ENCODE assay signal across 8 cellular contexts in genomic region chr16:13919330-13919682, GRCh38. TPM values are rescaled to one million over a fixed set of nuclear protein-coding genes. Genes with fewer than 3 reads are reported as not detected.
DNase-seq lines count a peak whose midpoint lies in the region; ATAC-seq and TF ChIP-seq lines count a peak whose summit lies in the region.

No MANE protein-coding gene starts in this region.

- peak overlapping the region; percentile 55 for H3K27ac ChIP-seq in 22Rv1
- H3K27ac ChIP-seq in hepatocyte: no peak overlapping the region

- no peak overlapping the region for H2AFZ ChIP-seq in hepatocyte

- WGBS in hepatocyte (ENCODE audit: low lambda C conversion rate, missing lambda C conversion rate): 27% methylated on average over 3 of the region's 3 CpGs

- no peak for ATAC-seq in GM21367 (IDR thresholded peaks at IDR 0.05; ENCODE audit: unreplicated experiment)

- H3K4me3 ChIP-seq in hepatocyte (no peak overlapping the region), skeletal muscle satellite cell (ENCODE audit: low read length) (peak overlapping the region; percentile 43)

- H3K36me3 ChIP-seq in hepatocyte (replicated peaks; ENCODE audit: insufficient read depth, low read depth): no peaks in the 10 kb centered on the region
- peaks cover 5% of the 10 kb centered on the region for H3K36me3 ChIP-seq in skeletal muscle satellite cell (ENCODE audit: insufficient read depth, low read length)

- H3K9me3 ChIP-seq in hepatocyte (ENCODE audit: low read depth) (no peaks in the 10 kb centered on the region), skeletal muscle satellite cell (replicated peaks; ENCODE audit: low read length) (no peaks in the 10 kb centered on the region)

- peak overlapping the region; percentile 63 for H3K4me2 ChIP-seq in hepatocyte
- peak overlapping the region; percentile 72 for H3K4me2 ChIP-seq in skeletal muscle satellite cell (ENCODE audit: low read length)

- TF ChIP-seq CTCF in 22Rv1 (IDR thresholded peaks at IDR 0.05): no peak
- peak; percentile 23 for TF ChIP-seq CTCF in GM13976 (IDR thresholded peaks at IDR 0.05; ENCODE audit: borderline replicate concordance, control extremely low read depth, extremely low read depth, insufficient read depth, missing control alignments)
- no peak for TF ChIP-seq CTCF in hepatocyte (IDR thresholded peaks at IDR 0.05; ENCODE audit: poor library complexity)

- H3K27me3 ChIP-seq in hepatocyte (no peaks in the 10 kb centered on the region), skeletal muscle satellite cell (ENCODE audit: control insufficient read depth, insufficient read depth, low read length) (peaks cover 18% of the 10 kb centered on the region)

- peak overlapping the region; percentile 20 for H3K9ac ChIP-seq in skeletal muscle satellite cell (ENCODE audit: low read depth, low read length)

- DNase-seq in GM13976 (ENCODE audit: low spot score): peak; percentile 47
- DNase-seq in NCI-H524 treated with DMSO at 0.1 percent for 48 hours (lab: John Stamatoyannopoulos, UW): peak; percentile 47
- peak; percentile 39 for DNase-seq in amniotic epithelial cell (ENCODE audit: low read depth)
- peak; percentile 56 for DNase-seq in hepatocyte (ENCODE audit: low spot score)
- no peak for DNase-seq in cerebellar nuclear complex (lab: John Stamatoyannopoulos, UW)

- H3K4me1 ChIP-seq in hepatocyte (ENCODE audit: insufficient read depth): no peaks in the 10 kb centered on the region
- peaks cover 17% of the 10 kb centered on the region for H3K4me1 ChIP-seq in skeletal muscle satellite cell (ENCODE audit: control insufficient read depth, insufficient read depth, low read length)

- H4K20me1 ChIP-seq in hepatocyte (ENCODE audit: insufficient read depth, poor library complexity, severe bottlenecking): no peaks in the 10 kb centered on the region

- H3K79me2 ChIP-seq in hepatocyte: peaks cover 9% of the 10 kb centered on the region

- in situ Hi-C loops in GM13976 (cut with MboI; ENCODE audit: low sequenced_read_pairs, unreplicated experiment): no loop called here

- no peaks in the 10 kb centered on the region for H3K9me2 ChIP-seq in hepatocyte (replicated peaks; ENCODE audit: insufficient read depth)

RNA-seq across cellular contexts. Expression of gene ERCC4, which starts 0.6 kb away (rescaled TPM):
- 10.4 and 14.5 TPM in 2 replicates for total RNA-seq in hepatocyte
- 11.3 and 19.3 TPM in 2 replicates for polyA plus RNA-seq in hepatocyte
- 7.2 and 9.6 TPM in 2 replicates for total RNA-seq in skeletal muscle satellite cell (2012; rRNA removed)

Comparison
In these comparisons a context has a peak if more than half of its experiments do, and no peak if none do; other contexts are left out.
1. DNase-seq: peak in GM13976 (single experiment), NCI-H524 treated with DMSO at 0.1 percent for 48 hours (single experiment), amniotic epithelial cell (single experiment) and hepatocyte (single experiment); none in cerebellar nuclear complex (0 of 2).